18 cellular contexts compared by ENCODE assay signal in the genomic region with DNA sequence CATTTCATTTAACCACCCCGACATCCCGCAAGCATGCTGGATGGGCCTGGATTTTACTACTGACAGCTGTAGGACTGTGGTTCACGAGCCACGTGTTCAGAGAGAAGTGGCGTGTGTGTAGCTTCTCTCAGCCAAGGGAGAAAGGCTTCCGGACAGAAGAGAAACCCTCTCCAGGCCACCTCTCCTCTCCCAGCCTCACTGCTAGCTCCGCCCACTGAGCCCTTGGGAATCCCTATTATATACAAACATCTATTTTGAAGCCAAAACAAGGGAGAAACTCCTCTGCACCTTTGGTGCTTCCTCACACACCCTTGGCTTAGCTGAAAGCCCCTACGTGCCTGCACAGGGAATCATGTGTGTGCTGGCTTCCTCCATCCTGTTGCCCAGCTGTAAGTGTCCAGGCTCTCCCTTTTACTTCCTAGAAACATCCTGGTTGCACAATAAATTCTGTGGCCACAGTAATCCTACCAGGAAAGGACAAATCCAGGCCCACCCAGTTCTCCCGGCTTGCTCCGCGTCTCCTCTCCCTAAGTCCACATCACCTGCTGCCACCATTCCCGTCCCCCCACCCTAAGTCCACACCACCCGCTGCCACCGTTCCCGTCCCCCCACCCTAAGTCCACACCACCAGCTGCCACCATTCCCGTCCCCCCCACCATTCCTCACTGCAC. TPM values are rescaled to one million over a fixed set of nuclear protein-coding genes. Genes with fewer than 3 reads are reported as not detected.
DNase-seq lines count a peak whose midpoint lies in the region; ATAC-seq and TF ChIP-seq lines count a peak whose summit lies in the region.
"Had no signal": no experiment of that assay in that cellular context is flagged by ENCODE, and none has a peak within 500 bp of the region (broad histone marks: within the 10 kb centered on the region; RNA-seq: fewer than 3 reads in every experiment).

No MANE protein-coding gene starts in this region.

- 89 to 96% methylated on average over 7 to 16 of the region's 16 CpGs for WGBS in endodermal cell (ENCODE audit: insufficient coverage in 1 of 2, insufficient read length in 1 of 2), 2 experiments

- no peak overlapping the region for H3K9ac ChIP-seq in endodermal cell (ENCODE audit: extremely low read depth, low read length, poor library complexity, severe bottlenecking)

- H3K27ac ChIP-seq in endodermal cell (ENCODE audit: low read depth, low read length) = no peak overlapping the region
- H3K27ac ChIP-seq: WERI-Rb-1 had no signal

- H3K4me1 Mint-ChIP-seq in endodermal cell = peaks cover 22% of the 10 kb centered on the region
- H3K4me1 Mint-ChIP-seq: B cell had no signal

- DNase-seq in EH (ENCODE audit: low read depth) (peak; percentile 25), endodermal cell (peak; percentile 41), kidney tubule cell (ENCODE audit: low spot score) (peak; percentile 26), sciatic nerve (ENCODE audit: low spot score) (peak; percentile 59), DMS114 treated with DMSO at 0.1 percent for 48 hours (lab: John Stamatoyannopoulos, UW; ENCODE audit: unreplicated experiment) (no peak), pons (ENCODE audit: low spot score) (no peak), middle frontal gyrus (ENCODE audit: extremely low spot score, low spot score) (no peak)
- DNase-seq: activated CD8-positive, alpha-beta memory T cell treated with anti-CD3 and anti-CD28 coated beads, Interleukin-2, amount 50 U/mL, for 4 hours; DMS79; mammary epithelial cell; NCI-H1436 treated with DMSO at 0.1 percent for 48 hours; NCI-H510A treated with DMSO at 0.1 percent for 48 hours; OCI-M1; substantia nigra; WERI-Rb-1 had no signal

- H3K4me3 Mint-ChIP-seq in endodermal cell = no peak overlapping the region
- H3K4me3 Mint-ChIP-seq: activated naive CD4-positive, alpha-beta T cell treated with anti-CD3 and anti-CD28 coated beads, Interleukin-2, amount 50 U/mL, for 24 hours; B cell had no signal

- no peak for TF ChIP-seq CTCF in endodermal cell (conservative IDR thresholded peaks at IDR 0.05)

- intact Hi-C loops in sciatic nerve (cut with DNase I) = no loop called here

- H3K4me1 ChIP-seq in endodermal cell (ENCODE audit: control insufficient read depth, insufficient read depth, low read length) = no peaks in the 10 kb centered on the region

- H3K27ac Mint-ChIP-seq in endodermal cell = no peak overlapping the region
- H3K27ac Mint-ChIP-seq: activated naive CD4-positive, alpha-beta T cell treated with anti-CD3 and anti-CD28 coated beads, Interleukin-2, amount 50 U/mL, for 24 hours; B cell had no signal

- no peaks in the 10 kb centered on the region for H3K27me3 ChIP-seq in endodermal cell (ENCODE audit: control insufficient read depth, insufficient read depth, low read length, poor library complexity, severe bottlenecking)

- H3K36me3 Mint-ChIP-seq in endodermal cell (ENCODE audit: low read depth) = no peaks in the 10 kb centered on the region
- H3K36me3 Mint-ChIP-seq: activated naive CD4-positive, alpha-beta T cell treated with anti-CD3 and anti-CD28 coated beads, Interleukin-2, amount 50 U/mL, for 24 hours had no signal

- no peak overlapping the region for H3K4me3 ChIP-seq in endodermal cell (ENCODE audit: low read length)

- H3K27me3 Mint-ChIP-seq in endodermal cell (ENCODE audit: insufficient read depth) = no peaks in the 10 kb centered on the region

- no peaks in the 10 kb centered on the region for H3K9me3 Mint-ChIP-seq in endodermal cell
- H3K9me3 Mint-ChIP-seq: activated naive CD4-positive, alpha-beta T cell treated with anti-CD3 and anti-CD28 coated beads, Interleukin-2, amount 50 U/mL, for 24 hours had no signal

- ATAC-seq in sciatic nerve = peak; percentile 79
- ATAC-seq in GM19035 (IDR thresholded peaks at IDR 0.05; ENCODE audit: unreplicated experiment) = no peak

- no peaks in the 10 kb centered on the region for H3K36me3 ChIP-seq in endodermal cell (ENCODE audit: control insufficient read depth, insufficient read depth, low read length)
- H3K36me3 ChIP-seq: WERI-Rb-1 had no signal

- no peaks in the 10 kb centered on the region for H3K9me3 ChIP-seq in endodermal cell (ENCODE audit: control insufficient read depth, low read length)

RNA-seq across cellular contexts. Expression of a gene that starts 30.5 kb away (rescaled TPM):
- total RNA-seq in endodermal cell (1 to 10 TPM; 6.6 to 9.8 TPM), sciatic nerve (13.9 TPM)
- polyA plus RNA-seq in endodermal cell (2013, experiment 1 of 2) = 4.2 TPM
- polyA plus RNA-seq in endodermal cell (2013, experiment 2 of 2) = 4.7 TPM

Comparison
In these comparisons a context has a peak if more than half of its experiments do, and no peak if none do; other contexts are left out.
1. DNase-seq: peak in EH (single experiment), endodermal cell (single experiment), kidney tubule cell (single experiment) and sciatic nerve (single experiment); none in DMS114 treated with DMSO at 0.1 percent for 48 hours (single experiment), pons (single experiment) and middle frontal gyrus (single experiment).